1 cellular context compared by ENCODE assay signal in the genomic region with DNA sequence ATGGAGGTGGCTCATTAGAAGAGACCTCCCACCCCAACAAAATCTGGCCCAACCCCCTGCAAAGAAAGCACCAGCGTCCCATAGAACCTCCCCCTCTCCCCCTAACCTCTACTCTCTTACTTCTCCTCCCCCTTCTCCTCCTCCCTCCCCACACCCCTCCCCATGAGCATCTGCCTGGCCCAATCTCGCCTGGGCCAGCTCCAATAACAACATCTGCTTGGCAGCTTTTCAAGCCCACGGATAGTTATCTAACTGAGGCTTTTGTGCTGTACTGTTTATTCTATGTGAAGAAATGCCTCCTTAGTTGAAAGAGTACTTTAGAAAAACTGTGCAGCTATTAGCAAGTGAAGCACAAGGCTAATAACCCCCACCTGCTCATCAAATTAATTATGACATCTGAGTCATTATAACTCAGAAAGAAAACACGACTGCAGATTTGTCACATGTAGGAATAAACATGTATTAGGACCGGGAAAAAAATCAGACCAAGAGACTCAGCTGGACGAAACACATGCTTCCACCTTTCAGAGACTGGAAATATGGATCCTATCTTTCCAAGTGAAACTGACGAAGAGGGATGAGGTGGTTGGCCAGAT.
A peak's percentile ranks its signal among the peaks of the same experiment; 100 is the strongest.
TF ChIP-seq lines count a peak whose summit lies in the region.

No MANE protein-coding gene starts in this region.

TF ChIP-seq in SK-N-SH treated with all-trans-retinoic acid at 6 μM for 48 hours, 23 proteins besides CTCF, POLR2A, EP300 and RAD21 (continued from another document):
- TF ChIP-seq, protein P1, sequence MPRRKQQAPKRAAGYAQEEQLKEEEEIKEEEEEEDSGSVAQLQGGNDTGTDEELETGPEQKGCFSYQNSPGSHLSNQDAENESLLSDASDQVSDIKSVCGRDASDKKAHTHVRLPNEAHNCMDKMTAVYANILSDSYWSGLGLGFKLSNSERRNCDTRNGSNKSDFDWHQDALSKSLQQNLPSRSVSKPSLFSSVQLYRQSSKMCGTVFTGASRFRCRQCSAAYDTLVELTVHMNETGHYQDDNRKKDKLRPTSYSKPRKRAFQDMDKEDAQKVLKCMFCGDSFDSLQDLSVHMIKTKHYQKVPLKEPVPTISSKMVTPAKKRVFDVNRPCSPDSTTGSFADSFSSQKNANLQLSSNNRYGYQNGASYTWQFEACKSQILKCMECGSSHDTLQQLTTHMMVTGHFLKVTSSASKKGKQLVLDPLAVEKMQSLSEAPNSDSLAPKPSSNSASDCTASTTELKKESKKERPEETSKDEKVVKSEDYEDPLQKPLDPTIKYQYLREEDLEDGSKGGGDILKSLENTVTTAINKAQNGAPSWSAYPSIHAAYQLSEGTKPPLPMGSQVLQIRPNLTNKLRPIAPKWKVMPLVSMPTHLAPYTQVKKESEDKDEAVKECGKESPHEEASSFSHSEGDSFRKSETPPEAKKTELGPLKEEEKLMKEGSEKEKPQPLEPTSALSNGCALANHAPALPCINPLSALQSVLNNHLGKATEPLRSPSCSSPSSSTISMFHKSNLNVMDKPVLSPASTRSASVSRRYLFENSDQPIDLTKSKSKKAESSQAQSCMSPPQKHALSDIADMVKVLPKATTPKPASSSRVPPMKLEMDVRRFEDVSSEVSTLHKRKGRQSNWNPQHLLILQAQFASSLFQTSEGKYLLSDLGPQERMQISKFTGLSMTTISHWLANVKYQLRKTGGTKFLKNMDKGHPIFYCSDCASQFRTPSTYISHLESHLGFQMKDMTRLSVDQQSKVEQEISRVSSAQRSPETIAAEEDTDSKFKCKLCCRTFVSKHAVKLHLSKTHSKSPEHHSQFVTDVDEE (CRISPR knock-in tag; IDR thresholded peaks at IDR 0.05) = peak; percentile 48; the same call in 1 of the 2 replicates
- no peak for TF ChIP-seq ZNF8 (CRISPR knock-in tag; IDR thresholded peaks at IDR 0.05)
- no peak for TF ChIP-seq RARB (CRISPR knock-in tag; IDR thresholded peaks at IDR 0.05)
- TF ChIP-seq, protein P2, sequence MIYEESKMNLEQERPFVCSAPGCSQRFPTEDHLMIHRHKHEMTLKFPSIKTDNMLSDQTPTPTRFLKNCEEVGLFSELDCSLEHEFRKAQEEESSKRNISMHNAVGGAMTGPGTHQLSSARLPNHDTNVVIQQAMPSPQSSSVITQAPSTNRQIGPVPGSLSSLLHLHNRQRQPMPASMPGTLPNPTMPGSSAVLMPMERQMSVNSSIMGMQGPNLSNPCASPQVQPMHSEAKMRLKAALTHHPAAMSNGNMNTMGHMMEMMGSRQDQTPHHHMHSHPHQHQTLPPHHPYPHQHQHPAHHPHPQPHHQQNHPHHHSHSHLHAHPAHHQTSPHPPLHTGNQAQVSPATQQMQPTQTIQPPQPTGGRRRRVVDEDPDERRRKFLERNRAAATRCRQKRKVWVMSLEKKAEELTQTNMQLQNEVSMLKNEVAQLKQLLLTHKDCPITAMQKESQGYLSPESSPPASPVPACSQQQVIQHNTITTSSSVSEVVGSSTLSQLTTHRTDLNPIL (CRISPR knock-in tag; IDR thresholded peaks at IDR 0.05; ENCODE audit: low read depth) = no peak
